21 cellular contexts compared by ENCODE assay signal in the genomic region with DNA sequence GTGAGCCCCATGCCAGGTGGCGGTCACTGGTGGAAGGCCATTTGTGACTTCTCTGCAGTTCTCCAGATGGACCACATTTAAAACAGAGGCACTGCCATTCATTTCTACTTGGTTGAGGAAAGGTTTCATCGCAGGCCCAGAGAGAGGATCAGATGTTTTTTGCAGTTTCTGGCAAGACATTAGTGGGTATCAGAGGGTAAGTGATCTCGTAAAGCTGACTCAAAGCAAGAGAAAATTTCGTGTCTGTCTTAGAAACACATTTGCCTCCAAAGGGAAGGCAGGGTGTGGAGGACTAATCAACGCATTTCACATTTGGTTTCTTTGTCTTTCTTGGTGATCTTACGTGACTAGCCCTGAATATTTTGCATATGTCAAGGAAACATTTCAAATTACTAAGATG.
DNase-seq lines count a peak whose midpoint lies in the region; ATAC-seq and TF ChIP-seq lines count a peak whose summit lies in the region.
"Had no signal": no experiment of that assay in that cellular context is flagged by ENCODE, and none has a peak within 500 bp of the region (broad histone marks: within the 10 kb centered on the region; RNA-seq: fewer than 3 reads in every experiment).

No MANE protein-coding gene starts in this region.

- ATAC-seq in GM18519 (IDR thresholded peaks at IDR 0.05; ENCODE audit: low FRiP score, unreplicated experiment): peak; percentile 54
- ATAC-seq in HG02852 (IDR thresholded peaks at IDR 0.05; ENCODE audit: unreplicated experiment): peak; percentile 78
- ATAC-seq in HG03097 (IDR thresholded peaks at IDR 0.05; ENCODE audit: low FRiP score, unreplicated experiment): no peak
- ATAC-seq: left cardiac atrium had no signal

- intact Hi-C loops in activated T-helper 1 cell treated with anti-CD3 and anti-CD28 coated beads, Interleukin-12 subunit alpha, Interleukin-12 subunit beta, Interleukin-2, Interleukin-4 antibody, amounts not matched to agents 30 ng/mL and 10 ng/mL and 1 ng/mL, durations not matched to agents 14 hours and 24 hours and 36 hours (cut with micrococcal nuclease): no loop called here
- intact Hi-C loops in esophagus muscularis mucosa (cut with DNase I): no loop called here
- intact Hi-C loops in Calu3 (cut with micrococcal nuclease; ENCODE audit: unreplicated experiment): no loop called here

- H3K36me3 Mint-ChIP-seq in activated T-helper 1 cell treated with anti-CD3 and anti-CD28 coated beads, Interleukin-12 subunit alpha, Interleukin-12 subunit beta, Interleukin-2, Interleukin-4 antibody, amounts not matched to agents 30 ng/mL and 10 ng/mL and 1 ng/mL, durations not matched to agents 14 hours and 24 hours and 36 hours (ENCODE audit: low read depth): peaks cover 20% of the 10 kb centered on the region
- no peaks in the 10 kb centered on the region for H3K36me3 Mint-ChIP-seq in Calu3 (ENCODE audit: insufficient read depth, unreplicated experiment)
- H3K36me3 Mint-ChIP-seq: brain had no signal

- TF ChIP-seq EP300 in esophagus muscularis mucosa (IDR thresholded peaks at IDR 0.05): no peak

- H3K9me3 Mint-ChIP-seq in activated T-helper 1 cell treated with anti-CD3 and anti-CD28 coated beads, Interleukin-12 subunit alpha, Interleukin-12 subunit beta, Interleukin-2, Interleukin-4 antibody, amounts not matched to agents 30 ng/mL and 10 ng/mL and 1 ng/mL, durations not matched to agents 14 hours and 24 hours and 36 hours: peaks cover 10% of the 10 kb centered on the region
- H3K9me3 Mint-ChIP-seq in Calu3 (ENCODE audit: low read depth, unreplicated experiment): no peaks in the 10 kb centered on the region

- peaks cover 0 to 13% (median 10%) of the 10 kb centered on the region in 4 donors for H3K4me1 ChIP-seq in esophagus muscularis mucosa

- POLR2A ChIA-PET in GM10248 (lab: Yijun Ruan, JAX): interaction anchor here (0.5 kb wide), 1 partner anchor 625 kb away, joined by 3 read pairs; no protein-coding TSS in a partner anchor

- WGBS in esophagus muscularis mucosa: 82% methylated on average over 6 of the region's 6 CpGs

- TF ChIP-seq CTCF in GM10248 (IDR thresholded peaks at IDR 0.05; ENCODE audit: control extremely low read depth, extremely low read depth, low read depth, missing control alignments) (no peak), esophagus muscularis mucosa (IDR thresholded peaks at IDR 0.05) (no peak), Calu3 (IDR thresholded peaks at IDR 0.05; ENCODE audit: unreplicated experiment) (no peak)

- H3K27ac Mint-ChIP-seq in activated T-helper 1 cell treated with anti-CD3 and anti-CD28 coated beads, Interleukin-12 subunit alpha, Interleukin-12 subunit beta, Interleukin-2, Interleukin-4 antibody, amounts not matched to agents 30 ng/mL and 10 ng/mL and 1 ng/mL, durations not matched to agents 14 hours and 24 hours and 36 hours: peak overlapping the region; percentile 38
- no peak overlapping the region for H3K27ac Mint-ChIP-seq in Calu3 (ENCODE audit: unreplicated experiment)
- H3K27ac Mint-ChIP-seq: brain had no signal

- H3K4me3 ChIP-seq in esophagus muscularis mucosa: no peak overlapping the region
- H3K4me3 ChIP-seq: ovary, skin epidermis had no signal

- no peak for TF ChIP-seq POLR2A in esophagus muscularis mucosa (IDR thresholded peaks at IDR 0.05; ENCODE audit: low read depth)

- DNase-seq in GM10248 (ENCODE audit: extremely low spot score) (peak; percentile 44), esophagus muscularis mucosa (ENCODE audit: extremely low spot score) (no peak), Calu3 (no peak), AG20443 (ENCODE audit: low spot score) (no peak)
- DNase-seq in activated T-helper 1 cell treated with anti-CD3 and anti-CD28 coated beads, Interleukin-12 subunit alpha, Interleukin-12 subunit beta, Interleukin-2, Interleukin-4 antibody, amounts not matched to agents 30 ng/mL and 10 ng/mL and 1 ng/mL, durations not matched to agents 14 hours and 24 hours and 36 hours (ENCODE audit: low spot score): no peak
- DNase-seq: activated CD4-positive, alpha-beta T cell treated with anti-CD3 and anti-CD28 coated beads for 48 hours; activated effector memory CD4-positive, alpha-beta T cell treated with anti-CD3 and anti-CD28 coated beads, Interleukin-2, amount 50 U/mL, for 16 hours; AML-193; DMS79; H7; left cardiac atrium; NCI-H146; NCI-H446 treated with DMSO at 0.1 percent for 48 hours; ovary; SIG-M5; stimulated activated naive CD4-positive, alpha-beta T cell treated with Interleukin-2 at 50 U/mL for 16 hours had no signal

- no peaks in the 10 kb centered on the region for H3K9me3 ChIP-seq in esophagus muscularis mucosa
- H3K9me3 ChIP-seq: ovary had no signal

- peaks cover 34% of the 10 kb centered on the region for H3K4me1 Mint-ChIP-seq in activated T-helper 1 cell treated with anti-CD3 and anti-CD28 coated beads, Interleukin-12 subunit alpha, Interleukin-12 subunit beta, Interleukin-2, Interleukin-4 antibody, amounts not matched to agents 30 ng/mL and 10 ng/mL and 1 ng/mL, durations not matched to agents 14 hours and 24 hours and 36 hours (ENCODE audit: low read depth)
- H3K4me1 Mint-ChIP-seq in Calu3 (ENCODE audit: low read depth, unreplicated experiment): no peaks in the 10 kb centered on the region

- H3K27ac ChIP-seq in esophagus muscularis mucosa (replicated peaks in 1 of 4): no peak overlapping the region
- H3K27ac ChIP-seq: ovary, skin epidermis had no signal

- no peak overlapping the region for H3K4me3 Mint-ChIP-seq in activated T-helper 1 cell treated with anti-CD3 and anti-CD28 coated beads, Interleukin-12 subunit alpha, Interleukin-12 subunit beta, Interleukin-2, Interleukin-4 antibody, amounts not matched to agents 30 ng/mL and 10 ng/mL and 1 ng/mL, durations not matched to agents 14 hours and 24 hours and 36 hours
- no peak overlapping the region for H3K4me3 Mint-ChIP-seq in Calu3 (ENCODE audit: low read depth, unreplicated experiment)
- H3K4me3 Mint-ChIP-seq: brain had no signal

- no TSS peak for BruUV-seq in Calu3 (replicated peaks; lab: Mats Ljungman, UMichigan)

- no peaks in the 10 kb centered on the region for H3K27me3 ChIP-seq in esophagus muscularis mucosa
- H3K27me3 ChIP-seq: ovary had no signal

- H3K27me3 Mint-ChIP-seq in activated T-helper 1 cell treated with anti-CD3 and anti-CD28 coated beads, Interleukin-12 subunit alpha, Interleukin-12 subunit beta, Interleukin-2, Interleukin-4 antibody, amounts not matched to agents 30 ng/mL and 10 ng/mL and 1 ng/mL, durations not matched to agents 14 hours and 24 hours and 36 hours (ENCODE audit: insufficient read depth): no peaks in the 10 kb centered on the region
- H3K27me3 Mint-ChIP-seq in Calu3 (ENCODE audit: unreplicated experiment): peaks cover 93% of the 10 kb centered on the region

- CTCF ChIA-PET in GM10248 (lab: Yijun Ruan, JAX) (interaction anchor here (1.0 to 5.4 kb wide), 4 partner anchors 12 to 92 kb away, joined by 4 to 26 read pairs (median 10); no protein-coding TSS in a partner anchor), Calu3 (lab: Charles Lee) (no interaction called here)

- H3K36me3 ChIP-seq in esophagus muscularis mucosa: no peaks in the 10 kb centered on the region
- H3K36me3 ChIP-seq: ovary had no signal
